In the genomic region with DNA sequence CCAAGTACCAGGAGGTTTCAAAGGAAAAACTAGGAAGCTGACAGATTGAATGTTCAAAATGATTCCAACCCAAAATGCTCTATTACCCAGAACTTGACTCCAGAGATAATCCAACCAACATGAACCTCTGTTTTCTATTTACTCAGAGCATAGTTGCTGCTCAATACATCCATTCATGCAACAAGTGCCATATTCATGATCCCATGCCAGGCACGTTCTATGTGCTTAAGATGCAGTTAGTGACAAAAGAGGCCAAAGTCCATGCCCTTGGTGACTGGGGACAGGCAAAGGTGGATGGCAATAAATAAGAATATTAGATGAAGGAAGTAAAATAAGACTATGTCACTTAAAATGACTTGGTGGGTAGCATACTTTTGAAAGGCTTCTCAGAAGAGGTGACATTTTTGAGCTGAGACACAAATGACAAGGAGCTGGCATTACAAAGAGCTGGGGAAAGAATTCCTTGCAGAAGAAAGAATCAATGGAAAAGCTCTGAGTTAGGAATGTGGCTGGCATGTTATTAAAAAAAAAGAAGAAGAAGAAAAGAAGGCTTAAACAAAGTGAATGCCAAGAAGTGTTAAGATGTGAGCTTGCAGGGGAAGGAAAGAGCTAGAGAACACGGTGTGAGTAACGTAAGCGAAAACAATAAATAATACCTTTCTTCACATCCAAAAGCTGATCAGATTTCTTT, we compare ENCODE assay signal across 22 cellular contexts. TPM values are rescaled to one million over a fixed set of nuclear protein-coding genes. Genes with fewer than 3 reads are reported as not detected.
"Had no signal": no experiment of that assay in that cellular context is flagged by ENCODE, and none has a peak within 500 bp of the region (broad histone marks: within the 10 kb centered on the region; RNA-seq: fewer than 3 reads in every experiment).

No MANE protein-coding gene starts in this region.

- ATAC-seq: gastrocnemius medialis had no signal

- H3K27ac Mint-ChIP-seq: naive B cell, nephron had no signal

- H3K36me3 Mint-ChIP-seq: naive B cell had no signal

- H3K4me2 ChIP-seq: smooth muscle cell had no signal

- H3K4me3 ChIP-seq: coronary artery, esophagus muscularis mucosa, gastrocnemius medialis, right atrium auricular region, smooth muscle cell, uterus had no signal

- H3K27me3 Mint-ChIP-seq: naive B cell had no signal

- H3K4me3 Mint-ChIP-seq: naive B cell, nephron had no signal

- H3K36me3 ChIP-seq: esophagus muscularis mucosa, gastrocnemius medialis, neutrophil, right atrium auricular region, uterus had no signal

- FAIRE-seq: islet of Langerhans had no signal

- H3K9me3 ChIP-seq: esophagus muscularis mucosa, gastrocnemius medialis, neutrophil, right atrium auricular region, uterus had no signal

- H3K4me1 ChIP-seq: esophagus muscularis mucosa, gastrocnemius medialis, right atrium auricular region, uterus had no signal

- DNase-seq: effector CD8-positive, alpha-beta T cell; gastrocnemius medialis; kidney glomerular epithelial cell; mesendoderm; naive B cell; posterior cingulate gyrus; stimulated activated CD4-positive, alpha-beta T cell treated with anti-CD3 and anti-CD28 coated beads, Interleukin-2, amount 100 ng/mL, for 48 hours; stimulated activated naive CD4-positive, alpha-beta T cell treated with Interleukin-2 at 50 U/mL for 16 hours; trophoblast cell; uterus had no signal

- H3K27me3 ChIP-seq: esophagus muscularis mucosa, gastrocnemius medialis, neutrophil, right atrium auricular region, uterus had no signal

- H3K4me1 Mint-ChIP-seq: naive B cell had no signal

- H3K9me3 Mint-ChIP-seq: nephron had no signal

- H3K27ac ChIP-seq: coronary artery, epithelial cell of prostate, esophagus muscularis mucosa, gastrocnemius medialis, neutrophil, right atrium auricular region, uterus had no signal

RNA-seq across cellular contexts. Expression of a gene that starts 34.5 kb away (rescaled TPM):
- total RNA-seq: chondrocyte, dermis microvascular lymphatic vessel endothelial cell, fibroblast of villous mesenchyme, lung microvascular endothelial cell, right atrium auricular region had no signal
